ENCODE assay signal across 28 cellular contexts in the genomic region with DNA sequence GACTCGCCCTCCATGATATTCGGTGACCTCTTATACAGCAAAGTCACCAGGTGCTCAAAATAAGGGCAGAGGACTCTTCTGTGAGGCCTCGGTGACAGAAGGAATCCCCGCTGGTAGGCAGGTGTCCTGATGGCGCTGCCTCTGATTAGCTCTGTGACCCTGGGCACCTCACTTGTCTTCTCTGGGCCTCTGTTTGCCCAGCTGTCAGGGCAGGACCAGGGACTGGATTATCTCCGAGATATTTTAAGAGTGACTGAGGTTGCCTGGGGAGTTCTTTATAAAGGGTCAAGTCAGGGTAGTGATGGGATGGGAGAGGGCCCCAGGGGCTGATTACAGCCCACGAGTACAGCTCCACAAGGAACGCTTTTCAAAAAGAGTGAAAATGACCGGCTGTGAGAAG.
A peak's percentile ranks its signal among the peaks of the same experiment; 100 is the strongest.
DNase-seq lines count a peak whose midpoint lies in the region; ATAC-seq and TF ChIP-seq lines count a peak whose summit lies in the region.
"Had no signal": no experiment of that assay in that cellular context is flagged by ENCODE, and none has a peak within 500 bp of the region (broad histone marks: within the 10 kb centered on the region; RNA-seq: fewer than 3 reads in every experiment).

No MANE protein-coding gene starts in this region.

- CTCF ChIA-PET in activated CD8-positive, alpha-beta T cell treated with anti-CD3 and anti-CD28 coated beads for 36 hours (lab: Charles Lee), result no interaction called here
- CTCF ChIA-PET in activated CD8-positive, alpha-beta T cell treated with anti-CD3 and anti-CD28 coated beads, Interleukin-2, amount 10 ng/mL, durations not matched to agents 7 days and 5 days (lab: Charles Lee), result no interaction called here

- in situ Hi-C loops in gastrocnemius medialis (cut with MboI; ENCODE audit: low sequenced_read_pairs in 4 of 4), result no loop called here

- H3K36me3 Mint-ChIP-seq in activated CD8-positive, alpha-beta T cell treated with anti-CD3 and anti-CD28 coated beads for 36 hours (ENCODE audit: low read depth), result no peaks in the 10 kb centered on the region
- H3K36me3 Mint-ChIP-seq in activated CD8-positive, alpha-beta T cell treated with anti-CD3 and anti-CD28 coated beads, Interleukin-2, amount 10 ng/mL, durations not matched to agents 7 days and 5 days (ENCODE audit: low read depth), result no peaks in the 10 kb centered on the region
- H3K36me3 Mint-ChIP-seq in activated T-helper 17 cell treated with anti-CD3 and anti-CD28 coated beads, Interleukin-2, amount 50 U/mL, for 72 hours (ENCODE audit: low read depth), result no peaks in the 10 kb centered on the region
- H3K36me3 Mint-ChIP-seq: brain; CD8-positive, alpha-beta memory T cell; naive thymus-derived CD8-positive, alpha-beta T cell had no signal

- no peaks in the 10 kb centered on the region for H3K36me3 ChIP-seq in gastrocnemius medialis
- H3K36me3 ChIP-seq: BE2C, HAP-1, left ventricle myocardium inferior, stomach, tibial artery had no signal

- peaks cover 38 to 47% of the 10 kb centered on the region in 2 donors for H3K4me1 ChIP-seq in gastrocnemius medialis
- H3K4me1 ChIP-seq: BE2C, HAP-1 had no signal

- peak overlapping the region in 3 of 4 donors; percentile 78 to 85 (median 83) for H3K27ac ChIP-seq in gastrocnemius medialis
- H3K27ac ChIP-seq: left ventricle myocardium inferior, PC-9, tibial artery, VCaP had no signal

- ATAC-seq in activated CD8-positive, alpha-beta T cell treated with anti-CD3 and anti-CD28 coated beads for 36 hours, result no peak
- ATAC-seq in activated CD8-positive, alpha-beta T cell treated with anti-CD3 and anti-CD28 coated beads, Interleukin-2, amount 10 ng/mL, durations not matched to agents 7 days and 5 days, result no peak
- no peak for ATAC-seq in activated T-helper 17 cell treated with anti-CD3 and anti-CD28 coated beads, Interleukin-2, amount 50 U/mL, for 72 hours (replicated peaks)
- ATAC-seq in gastrocnemius medialis, result no peak
- ATAC-seq: naive thymus-derived CD8-positive, alpha-beta T cell; Right ventricle myocardium inferior had no signal

- H3K4me3 Mint-ChIP-seq in activated CD8-positive, alpha-beta T cell treated with anti-CD3 and anti-CD28 coated beads for 36 hours, result no peak overlapping the region
- no peak overlapping the region for H3K4me3 Mint-ChIP-seq in activated CD8-positive, alpha-beta T cell treated with anti-CD3 and anti-CD28 coated beads, Interleukin-2, amount 10 ng/mL, durations not matched to agents 7 days and 5 days
- H3K4me3 Mint-ChIP-seq in activated T-helper 17 cell treated with anti-CD3 and anti-CD28 coated beads, Interleukin-2, amount 50 U/mL, for 72 hours, result no peak overlapping the region
- H3K4me3 Mint-ChIP-seq: brain; CD8-positive, alpha-beta memory T cell; IgD-negative memory B cell; naive thymus-derived CD8-positive, alpha-beta T cell had no signal

- intact Hi-C loops in activated CD8-positive, alpha-beta T cell treated with anti-CD3 and anti-CD28 coated beads for 36 hours (cut with micrococcal nuclease), result no loop called here
- intact Hi-C loops in gastrocnemius medialis (cut with DNase I; ENCODE audit: low total_unique reads), result loop anchor here (10.0 kb wide), 1 partner anchor 194 kb away; the partner anchor contains the start of gene COMTD1

- H3K27me3 ChIP-seq in gastrocnemius medialis, result no peaks in the 10 kb centered on the region
- H3K27me3 ChIP-seq: BE2C had no signal

- no peak for TF ChIP-seq CTCF in activated CD8-positive, alpha-beta T cell treated with anti-CD3 and anti-CD28 coated beads for 36 hours (IDR thresholded peaks at IDR 0.05)
- TF ChIP-seq CTCF in gastrocnemius medialis (IDR thresholded peaks at IDR 0.05 in 4 of 5, conservative IDR thresholded peaks at IDR 0.05 in 1 of 5), result no peak

- POLR2A ChIA-PET in activated CD8-positive, alpha-beta T cell treated with anti-CD3 and anti-CD28 coated beads for 36 hours (lab: Charles Lee), result interaction anchor here (0.6 kb wide), 1 partner anchor 786 kb away, joined by 3 read pairs; no protein-coding TSS in a partner anchor
- POLR2A ChIA-PET in activated CD8-positive, alpha-beta T cell treated with anti-CD3 and anti-CD28 coated beads, Interleukin-2, amount 10 ng/mL, durations not matched to agents 7 days and 5 days (lab: Charles Lee), result no interaction called here

- peak; percentile 32 for DNase-seq in activated CD8-positive, alpha-beta T cell treated with anti-CD3 and anti-CD28 coated beads for 36 hours
- DNase-seq in activated CD8-positive, alpha-beta T cell treated with anti-CD3 and anti-CD28 coated beads, Interleukin-2, amount 10 ng/mL, durations not matched to agents 7 days and 5 days, result no peak
- DNase-seq in NCI-H146 treated with DMSO at 0.1 percent for 48 hours (lab: John Stamatoyannopoulos, UW; ENCODE audit: unreplicated experiment) (peak; percentile 98), gastrocnemius medialis (no peak), NCI-H2196 treated with DMSO at 0.1 percent for 48 hours (lab: John Stamatoyannopoulos, UW; ENCODE audit: unreplicated experiment) (no peak), GM19238 (ENCODE audit: insufficient read length, low spot score) (no peak)
- DNase-seq: ACHN; activated CD4-positive, alpha-beta T cell treated with anti-CD3 and anti-CD28 coated beads, Interleukin-2, amount 50 U/mL, for 4 hours; activated gamma-delta T cell; BE2C; CD8-positive, alpha-beta memory T cell; DMS79 treated with DMSO at 0.1 percent for 48 hours; left ventricle myocardium inferior; mesendoderm; naive thymus-derived CD8-positive, alpha-beta T cell; NCI-H1930; NK-92 treated with Interleukin-12 subunit alpha and Interleukin-12 subunit beta, amount 100 ng/mL, for 24 hours; PC-9; stimulated activated CD4-positive, alpha-beta T cell treated with anti-CD3 and anti-CD28 coated beads, Interleukin-2, amount 100 ng/mL, for 24 hours; stomach; T-helper 9 cell; tibial artery had no signal

- H3K4me3 ChIP-seq in gastrocnemius medialis, result no peak overlapping the region
- H3K4me3 ChIP-seq: HAP-1, left ventricle myocardium inferior, PC-9, stomach, tibial artery had no signal

- TF ChIP-seq POLR2A in gastrocnemius medialis (IDR thresholded peaks at IDR 0.05), result no peak

- H3K9me3 Mint-ChIP-seq in activated CD8-positive, alpha-beta T cell treated with anti-CD3 and anti-CD28 coated beads for 36 hours, result no peaks in the 10 kb centered on the region
- H3K9me3 Mint-ChIP-seq in activated CD8-positive, alpha-beta T cell treated with anti-CD3 and anti-CD28 coated beads, Interleukin-2, amount 10 ng/mL, durations not matched to agents 7 days and 5 days (ENCODE audit: insufficient read depth), result no peaks in the 10 kb centered on the region
- H3K9me3 Mint-ChIP-seq in activated T-helper 17 cell treated with anti-CD3 and anti-CD28 coated beads, Interleukin-2, amount 50 U/mL, for 72 hours, result no peaks in the 10 kb centered on the region
- H3K9me3 Mint-ChIP-seq: CD8-positive, alpha-beta memory T cell; IgD-negative memory B cell; naive thymus-derived CD8-positive, alpha-beta T cell had no signal

- H3K27me3 Mint-ChIP-seq in activated CD8-positive, alpha-beta T cell treated with anti-CD3 and anti-CD28 coated beads for 36 hours, result peaks cover 3% of the 10 kb centered on the region
- H3K27me3 Mint-ChIP-seq in activated CD8-positive, alpha-beta T cell treated with anti-CD3 and anti-CD28 coated beads, Interleukin-2, amount 10 ng/mL, durations not matched to agents 7 days and 5 days (ENCODE audit: low read depth), result peaks cover 4% of the 10 kb centered on the region
- peaks cover 4% of the 10 kb centered on the region for H3K27me3 Mint-ChIP-seq in activated T-helper 17 cell treated with anti-CD3 and anti-CD28 coated beads, Interleukin-2, amount 50 U/mL, for 72 hours

- no peaks in the 10 kb centered on the region for H3K9me3 ChIP-seq in gastrocnemius medialis
- H3K9me3 ChIP-seq: BE2C, HAP-1, left ventricle myocardium inferior, stomach, tibial artery had no signal

- H3K4me1 Mint-ChIP-seq in activated CD8-positive, alpha-beta T cell treated with anti-CD3 and anti-CD28 coated beads for 36 hours (ENCODE audit: low read depth), result peaks cover 56% of the 10 kb centered on the region
- peaks cover 28% of the 10 kb centered on the region for H3K4me1 Mint-ChIP-seq in activated CD8-positive, alpha-beta T cell treated with anti-CD3 and anti-CD28 coated beads, Interleukin-2, amount 10 ng/mL, durations not matched to agents 7 days and 5 days (ENCODE audit: low read depth)
- peaks cover 20% of the 10 kb centered on the region for H3K4me1 Mint-ChIP-seq in activated T-helper 17 cell treated with anti-CD3 and anti-CD28 coated beads, Interleukin-2, amount 50 U/mL, for 72 hours

- no peak overlapping the region for H3K27ac Mint-ChIP-seq in activated CD8-positive, alpha-beta T cell treated with anti-CD3 and anti-CD28 coated beads for 36 hours
- H3K27ac Mint-ChIP-seq in activated CD8-positive, alpha-beta T cell treated with anti-CD3 and anti-CD28 coated beads, Interleukin-2, amount 10 ng/mL, durations not matched to agents 7 days and 5 days, result no peak overlapping the region
- peak overlapping the region; percentile 52 for H3K27ac Mint-ChIP-seq in activated T-helper 17 cell treated with anti-CD3 and anti-CD28 coated beads, Interleukin-2, amount 50 U/mL, for 72 hours
- H3K27ac Mint-ChIP-seq: IgD-negative memory B cell had no signal

Comparison
In these comparisons a context has a peak if more than half of its experiments do, and no peak if none do; other contexts are left out.
1. DNase-seq: peak in activated CD8-positive, alpha-beta T cell treated with anti-CD3 and anti-CD28 coated beads for 36 hours (single experiment) and NCI-H146 treated with DMSO at 0.1 percent for 48 hours (single experiment); none in activated CD8-positive, alpha-beta T cell treated with anti-CD3 and anti-CD28 coated beads, Interleukin-2, amount 10 ng/mL, durations not matched to agents 7 days and 5 days (single experiment), gastrocnemius medialis (0 of 2), NCI-H2196 treated with DMSO at 0.1 percent for 48 hours (single experiment) and GM19238 (single experiment).